Comparison of ENCODE assay signal across 11 cellular contexts in the genomic region with DNA sequence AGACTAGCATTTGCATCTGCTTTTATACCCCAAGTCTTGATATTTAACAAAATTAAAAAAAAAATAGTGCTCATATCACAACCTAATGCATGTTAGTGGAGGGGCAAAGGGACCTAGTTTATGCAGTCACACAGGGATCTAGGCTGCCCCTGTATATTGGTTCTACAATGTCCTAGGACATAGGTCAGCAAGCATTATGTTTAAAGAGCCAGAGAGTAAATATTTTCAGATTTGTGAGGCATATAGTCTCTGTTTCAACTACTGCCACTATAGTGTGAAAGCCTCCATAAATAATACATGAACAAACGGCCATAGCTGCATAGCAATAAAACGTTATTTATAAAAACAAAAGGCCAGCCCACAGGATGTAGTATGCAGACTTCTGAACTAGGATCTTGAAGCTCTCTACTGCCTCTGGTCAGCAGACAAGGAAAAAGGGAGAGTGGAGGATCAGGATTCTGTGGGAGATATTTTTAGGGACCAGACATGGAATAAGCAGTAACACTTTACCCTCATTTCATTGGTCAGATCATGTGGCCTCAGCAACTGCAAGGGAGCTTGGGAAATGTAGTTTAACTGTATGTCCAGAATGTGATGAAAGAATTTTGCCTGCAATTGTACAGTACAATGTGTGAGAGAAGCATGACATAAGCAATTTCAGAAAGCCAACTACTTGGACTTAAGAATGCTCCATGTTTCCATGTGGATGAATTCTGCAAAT.
DNase-seq lines count a peak whose midpoint lies in the region; ATAC-seq and TF ChIP-seq lines count a peak whose summit lies in the region.
"Had no signal": no experiment of that assay in that cellular context is flagged by ENCODE, and none has a peak within 500 bp of the region (broad histone marks: within the 10 kb centered on the region; RNA-seq: fewer than 3 reads in every experiment).

No MANE protein-coding gene starts in this region.

- no peaks in the 10 kb centered on the region for H3K9me3 ChIP-seq in Peyer's patch
- H3K9me3 ChIP-seq: right atrium auricular region had no signal

- peak; percentile 24 for DNase-seq in ACHN
- peak; percentile 6 for DNase-seq in Daoy (ENCODE audit: low read depth)
- DNase-seq in NCI-H82 treated with DMSO at 0.1 percent for 48 hours (lab: John Stamatoyannopoulos, UW; ENCODE audit: unreplicated experiment), result peak; percentile 13
- peak; percentile 28 for DNase-seq in iPS DF 4.7 (ENCODE audit: extremely low read depth, low spot score)
- no peak for DNase-seq in stimulated activated naive CD4-positive, alpha-beta T cell (lab: John Stamatoyannopoulos, UW)
- DNase-seq in Peyer's patch, result no peak
- DNase-seq: cortex of kidney had no signal

- no peak for TF ChIP-seq CTCF in Peyer's patch (IDR thresholded peaks at IDR 0.05)

- no peak for ATAC-seq in GM18868 (IDR thresholded peaks at IDR 0.05; ENCODE audit: unreplicated experiment)
- no peak for ATAC-seq in GM21717 (IDR thresholded peaks at IDR 0.05; ENCODE audit: unreplicated experiment)

- no peaks in the 10 kb centered on the region for H3K4me1 ChIP-seq in Peyer's patch
- H3K4me1 ChIP-seq: right atrium auricular region had no signal

- no peaks in the 10 kb centered on the region for H3K36me3 ChIP-seq in Peyer's patch
- H3K36me3 ChIP-seq: right atrium auricular region had no signal

- H3K27me3 ChIP-seq in Peyer's patch, result no peaks in the 10 kb centered on the region
- H3K27me3 ChIP-seq: right atrium auricular region had no signal

- no peak for TF ChIP-seq POLR2A in Peyer's patch (IDR thresholded peaks at IDR 0.05)

- H3K27ac ChIP-seq in Peyer's patch, result no peak overlapping the region
- H3K27ac ChIP-seq: C4-2B, right atrium auricular region had no signal

- no peak overlapping the region for H3K4me3 ChIP-seq in Peyer's patch
- H3K4me3 ChIP-seq: right atrium auricular region had no signal

- in situ Hi-C loops in ACHN (cut with HindIII; ENCODE audit: low pct_ligation_motif_present, low pct_unique_long_range_greater_than_20kb, low sequenced_read_pairs), result no loop called here

Comparison
In these comparisons a context has a peak if more than half of its experiments do, and no peak if none do; other contexts are left out.
1. DNase-seq: peak in ACHN (single experiment), Daoy (single experiment), NCI-H82 treated with DMSO at 0.1 percent for 48 hours (single experiment) and iPS DF 4.7 (single experiment); none in stimulated activated naive CD4-positive, alpha-beta T cell (0 of 6) and Peyer's patch (0 of 3).